Comparison of ENCODE assay signal across 11 cellular contexts in genomic region chr20:32524871-32525501, GRCh38.
A peak's percentile ranks its signal among the peaks of the same experiment; 100 is the strongest.
DNase-seq lines count a peak whose midpoint lies in the region; ATAC-seq and TF ChIP-seq lines count a peak whose summit lies in the region.
"Had no signal": no experiment of that assay in that cellular context is flagged by ENCODE, and none has a peak within 500 bp of the region (broad histone marks: within the 10 kb centered on the region; RNA-seq: fewer than 3 reads in every experiment).

No MANE protein-coding gene starts in this region.

- H3K4me1 ChIP-seq in prostate gland (replicated peaks): no peaks in the 10 kb centered on the region

- H3K27me3 ChIP-seq in prostate gland (replicated peaks; ENCODE audit: insufficient read depth): no peaks in the 10 kb centered on the region

- DNase-seq in H4 (ENCODE audit: low spot score) (peak; percentile 39), NCI-H774 (lab: John Stamatoyannopoulos, UW) (peak; percentile 39), globus pallidus (ENCODE audit: low spot score) (peak; percentile 67), prostate gland (ENCODE audit: low spot score) (peak; percentile 53), COLO829 (ENCODE audit: low spot score) (no peak)
- no peak for DNase-seq in activated CD8-positive, alpha-beta memory T cell treated with anti-CD3 and anti-CD28 coated beads, Interleukin-2, amount 50 U/mL, for 4 hours
- DNase-seq: effector memory CD4-positive, alpha-beta T cell; naive B cell had no signal

- no peak overlapping the region for H3K4me3 ChIP-seq in prostate gland
- H3K4me3 ChIP-seq: GM12878 had no signal

- no peaks in the 10 kb centered on the region for H3K9me3 ChIP-seq in prostate gland

- H3K27ac ChIP-seq in prostate gland: no peak overlapping the region

- TF ChIP-seq POLR2A in prostate gland (IDR thresholded peaks at IDR 0.05): no peak

- ATAC-seq in GM18511 (IDR thresholded peaks at IDR 0.05; ENCODE audit: unreplicated experiment) (no peak), HG03139 (IDR thresholded peaks at IDR 0.05; ENCODE audit: unreplicated experiment) (no peak)
- ATAC-seq: GM12878 had no signal

- no peak for TF ChIP-seq CTCF in prostate gland (IDR thresholded peaks at IDR 0.05)

- WGBS in prostate gland: 52% methylated on average over 11 of the region's 13 CpGs

- intact Hi-C loops in prostate gland (cut with DNase I): no loop called here

- H3K36me3 ChIP-seq in prostate gland: no peaks in the 10 kb centered on the region

Comparison
In these comparisons a context has a peak if more than half of its experiments do, and no peak if none do; other contexts are left out.
1. DNase-seq: peak in H4 (single experiment), NCI-H774 (single experiment), globus pallidus (single experiment) and prostate gland (single experiment); none in COLO829 (single experiment) and activated CD8-positive, alpha-beta memory T cell treated with anti-CD3 and anti-CD28 coated beads, Interleukin-2, amount 50 U/mL, for 4 hours (single experiment).